Comparison of ENCODE assay signal across 1 cellular context in genomic region chr2:230124235-230124634, GRCh38.
TF ChIP-seq lines count a peak whose summit lies in the region.

No MANE protein-coding gene starts in this region.

TF ChIP-seq in HepG2, 621 proteins besides CTCF, POLR2A, EP300 and RAD21:
- TF ChIP-seq NFYC (CRISPR knock-in tag; IDR thresholded peaks at IDR 0.05) (peak; percentile 34; the same call in 1 of the 2 replicates), ZNF496 (CRISPR knock-in tag; IDR thresholded peaks at IDR 0.05; ENCODE audit: insufficient replicate concordance) (no peak)
TF ChIP-seq in HepG2: peak in this region for 1.
